Comparison of ENCODE assay signal across 8 cellular contexts in the genomic region with DNA sequence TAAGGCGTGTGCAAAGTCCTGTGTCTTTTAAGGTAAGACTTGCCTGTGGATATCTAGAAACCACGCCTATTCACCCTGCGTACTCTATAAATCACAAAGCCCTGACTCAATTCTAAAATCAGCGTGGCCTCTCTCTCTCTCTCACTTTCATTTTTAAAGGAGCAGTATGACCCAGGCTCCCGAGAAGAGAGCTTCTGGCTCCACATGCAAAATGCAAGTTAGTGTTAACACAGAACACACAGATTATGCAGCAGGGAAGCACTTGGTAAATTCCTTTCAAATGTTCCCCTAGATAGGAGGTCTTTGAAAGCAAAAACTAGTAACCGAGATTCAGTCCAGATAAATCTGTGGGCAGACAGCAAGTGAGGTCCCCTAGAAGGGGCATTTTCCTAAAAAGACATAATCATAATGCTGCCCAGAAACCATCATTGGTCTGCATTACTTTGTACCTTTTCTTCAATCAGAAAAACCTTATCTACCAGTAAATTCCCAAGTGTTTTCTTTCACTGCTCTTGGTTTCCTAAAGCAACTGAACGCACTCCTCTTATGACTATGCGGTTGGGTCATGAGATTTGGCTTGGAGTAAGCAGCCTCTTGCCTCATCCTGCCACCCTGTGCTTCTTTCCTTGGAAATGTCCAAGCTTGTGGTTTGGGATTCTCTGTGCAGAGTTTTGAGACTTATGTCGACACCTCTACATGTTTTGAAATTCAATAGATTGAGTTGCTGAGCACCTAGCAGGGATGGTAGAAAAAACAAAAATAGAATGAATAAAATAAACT. TPM values are rescaled to one million over a fixed set of nuclear protein-coding genes. Genes with fewer than 3 reads are reported as not detected.
DNase-seq lines count a peak whose midpoint lies in the region; ATAC-seq and TF ChIP-seq lines count a peak whose summit lies in the region.

No MANE protein-coding gene starts in this region.

- H3K4me1 ChIP-seq in OCI-LY1 (ENCODE audit: insufficient read depth, low read length, severe bottlenecking) (peaks cover 39% of the 10 kb centered on the region), lower lobe of right lung (peaks cover 24% of the 10 kb centered on the region)

- peaks cover 16% of the 10 kb centered on the region for H3K27me3 Mint-ChIP-seq in activated CD8-positive, alpha-beta memory T cell treated with anti-CD3 and anti-CD28 coated beads, Interleukin-2, amount 10 ng/mL, durations not matched to agents 7 days and 5 days
- H3K27me3 Mint-ChIP-seq in central memory CD8-positive, alpha-beta T cell, result no peaks in the 10 kb centered on the region

- no peak overlapping the region for H3K27ac Mint-ChIP-seq in activated CD8-positive, alpha-beta memory T cell treated with anti-CD3 and anti-CD28 coated beads, Interleukin-2, amount 10 ng/mL, durations not matched to agents 7 days and 5 days
- H3K27ac Mint-ChIP-seq in central memory CD8-positive, alpha-beta T cell (ENCODE audit: low read depth), result no peak overlapping the region

- H3K4me3 ChIP-seq in OCI-LY1 (ENCODE audit: low read depth, low read length, poor library complexity, severe bottlenecking), result peak overlapping the region; percentile 36
- H3K4me3 ChIP-seq in lower lobe of right lung, result peak overlapping the region; percentile 43

- no peak overlapping the region for H3K4me3 Mint-ChIP-seq in activated CD8-positive, alpha-beta memory T cell treated with anti-CD3 and anti-CD28 coated beads, Interleukin-2, amount 10 ng/mL, durations not matched to agents 7 days and 5 days
- peak overlapping the region; percentile 48 for H3K4me3 Mint-ChIP-seq in central memory CD8-positive, alpha-beta T cell

- H3K9me3 Mint-ChIP-seq in activated CD8-positive, alpha-beta memory T cell treated with anti-CD3 and anti-CD28 coated beads, Interleukin-2, amount 10 ng/mL, durations not matched to agents 7 days and 5 days (ENCODE audit: low read depth), result peaks cover under 1% of the 10 kb centered on the region
- H3K9me3 Mint-ChIP-seq in central memory CD8-positive, alpha-beta T cell, result no peaks in the 10 kb centered on the region

- H3K4me2 ChIP-seq in OCI-LY1 (ENCODE audit: low read length), result peak overlapping the region; percentile 67

- ATAC-seq in activated CD8-positive, alpha-beta memory T cell treated with anti-CD3 and anti-CD28 coated beads, Interleukin-2, amount 10 ng/mL, durations not matched to agents 7 days and 5 days, result peak; percentile 93
- peak; percentile 99 for ATAC-seq in HG02588 (IDR thresholded peaks at IDR 0.05; ENCODE audit: unreplicated experiment)
- ATAC-seq in central memory CD8-positive, alpha-beta T cell (replicated peaks; ENCODE audit: extremely low read depth, poor library complexity, severe bottlenecking), result no peak
- ATAC-seq in lower lobe of right lung, result peak; percentile 94 to 97

- H3K9me2 ChIP-seq in OCI-LY1 (ENCODE audit: low read depth, low read length), result no peaks in the 10 kb centered on the region

- H3K36me3 ChIP-seq in OCI-LY1 (ENCODE audit: insufficient read depth, low read length) (peaks cover 8% of the 10 kb centered on the region), lower lobe of right lung (no peaks in the 10 kb centered on the region)

- H3K27me3 ChIP-seq in OCI-LY1 (ENCODE audit: insufficient read depth, low read length) (no peaks in the 10 kb centered on the region), lower lobe of right lung (ENCODE audit: low read depth) (no peaks in the 10 kb centered on the region)

- peak overlapping the region; percentile 40 for H2AFZ ChIP-seq in OCI-LY1 (ENCODE audit: low read length)

- peaks cover 16% of the 10 kb centered on the region for H3K4me1 Mint-ChIP-seq in activated CD8-positive, alpha-beta memory T cell treated with anti-CD3 and anti-CD28 coated beads, Interleukin-2, amount 10 ng/mL, durations not matched to agents 7 days and 5 days
- H3K4me1 Mint-ChIP-seq in central memory CD8-positive, alpha-beta T cell, result peaks cover 8% of the 10 kb centered on the region

- no peaks in the 10 kb centered on the region for H3K36me3 Mint-ChIP-seq in activated CD8-positive, alpha-beta memory T cell treated with anti-CD3 and anti-CD28 coated beads, Interleukin-2, amount 10 ng/mL, durations not matched to agents 7 days and 5 days
- no peaks in the 10 kb centered on the region for H3K36me3 Mint-ChIP-seq in central memory CD8-positive, alpha-beta T cell (ENCODE audit: insufficient read depth)

- H3K9me3 ChIP-seq in OCI-LY1 (ENCODE audit: low read length) (peaks cover under 1% of the 10 kb centered on the region; the same call in 1 of the 2 replicates), lower lobe of right lung (no peaks in the 10 kb centered on the region)

- no peaks in the 10 kb centered on the region for H3K79me2 ChIP-seq in OCI-LY1 (ENCODE audit: insufficient read depth, low read length)

- DNase-seq in activated CD8-positive, alpha-beta memory T cell treated with anti-CD3 and anti-CD28 coated beads, Interleukin-2, amount 10 ng/mL, durations not matched to agents 7 days and 5 days, result peak; percentile 61
- no peak for DNase-seq in activated CD8-positive, alpha-beta memory T cell treated with anti-CD3 and anti-CD28 coated beads for 24 hours
- DNase-seq in central memory CD8-positive, alpha-beta T cell (ENCODE audit: low spot score in 2 of 2), result no peak
- DNase-seq in lower lobe of right lung (no peak), stromal cell of bone marrow (ENCODE audit: low read depth) (peak; percentile 95)
- DNase-seq in activated CD8-positive, alpha-beta memory T cell treated with anti-CD3 and anti-CD28 coated beads, Interleukin-2, amount 50 U/mL, for 4 hours, result no peak

- intact Hi-C loops in lower lobe of right lung (cut with DNase I), result no loop called here

- H3K27ac ChIP-seq in OCI-LY1 (ENCODE audit: low read depth, low read length, poor library complexity, severe bottlenecking) (peak overlapping the region; percentile 25), lower lobe of right lung (peak overlapping the region; percentile 76)

- no peak for TF ChIP-seq CTCF in OCI-LY1 (IDR thresholded peaks at IDR 0.05; ENCODE audit: low read length)
- no peak for TF ChIP-seq CTCF in lower lobe of right lung (IDR thresholded peaks at IDR 0.05)

- no peaks in the 10 kb centered on the region for H4K20me1 ChIP-seq in OCI-LY1 (ENCODE audit: insufficient read depth, low read length)

- H3F3A ChIP-seq in OCI-LY1 (ENCODE audit: insufficient read depth, low read length), result no peaks in the 10 kb centered on the region

- peak overlapping the region; percentile 28; the same call in 1 of the 2 replicates for H3K9ac ChIP-seq in OCI-LY1 (ENCODE audit: low read length)

- CTCF ChIA-PET in activated CD8-positive, alpha-beta memory T cell treated with anti-CD3 and anti-CD28 coated beads, Interleukin-2, amount 10 ng/mL, durations not matched to agents 7 days and 5 days (lab: Charles Lee), result no interaction called here

RNA-seq across cellular contexts. Expression of a gene that starts 31.7 kb away (rescaled TPM):
- total RNA-seq in activated CD8-positive, alpha-beta memory T cell treated with anti-CD3 and anti-CD28 coated beads, Interleukin-2, amount 10 ng/mL, durations not matched to agents 7 days and 5 days, result not detected
- total RNA-seq in lower lobe of right lung, result 15.6 TPM

Comparison
In these comparisons a context has a peak if more than half of its experiments do, and no peak if none do; other contexts are left out.
1. DNase-seq: peak in activated CD8-positive, alpha-beta memory T cell treated with anti-CD3 and anti-CD28 coated beads, Interleukin-2, amount 10 ng/mL, durations not matched to agents 7 days and 5 days (single experiment) and stromal cell of bone marrow (single experiment); none in activated CD8-positive, alpha-beta memory T cell treated with anti-CD3 and anti-CD28 coated beads for 24 hours (single experiment), central memory CD8-positive, alpha-beta T cell (0 of 2), lower lobe of right lung (single experiment) and activated CD8-positive, alpha-beta memory T cell treated with anti-CD3 and anti-CD28 coated beads, Interleukin-2, amount 50 U/mL, for 4 hours (single experiment).
2. RNA of a gene that starts 31.7 kb away (total RNA-seq): 15.6 TPM in lower lobe of right lung (single experiment); not detected in activated CD8-positive, alpha-beta memory T cell treated with anti-CD3 and anti-CD28 coated beads, Interleukin-2, amount 10 ng/mL, durations not matched to agents 7 days and 5 days; every median in the first group is over 10 times any median in the second.